12 cellular contexts compared by ENCODE assay signal in genomic region chr16:66070140-66070887, GRCh38.
DNase-seq lines count a peak whose midpoint lies in the region; TF ChIP-seq lines count a peak whose summit lies in the region.
"Had no signal": no experiment of that assay in that cellular context is flagged by ENCODE, and none has a peak within 500 bp of the region (broad histone marks: within the 10 kb centered on the region; RNA-seq: fewer than 3 reads in every experiment).

No MANE protein-coding gene starts in this region.

- H3K9me3 ChIP-seq in cardiac muscle cell (ENCODE audit: low read depth) (no peaks in the 10 kb centered on the region), trophoblast cell (ENCODE audit: insufficient read depth, low read depth, low read length) (no peaks in the 10 kb centered on the region), esophagus squamous epithelium (no peaks in the 10 kb centered on the region)
- H3K9me3 ChIP-seq in CD4-positive, alpha-beta memory T cell (ENCODE audit: control insufficient read depth in 1 of 2, low read length in 2 of 2) = no peaks in the 10 kb centered on the region

- H3K36me3 ChIP-seq in cardiac muscle cell (no peaks in the 10 kb centered on the region), trophoblast cell (ENCODE audit: control insufficient read depth in 1 of 2, insufficient read depth in 2 of 2, low read length in 2 of 2) (no peaks in the 10 kb centered on the region), esophagus squamous epithelium (no peaks in the 10 kb centered on the region)
- H3K36me3 ChIP-seq in CD4-positive, alpha-beta memory T cell (ENCODE audit: insufficient read depth, low read length) = no peaks in the 10 kb centered on the region
- H3K36me3 ChIP-seq: spleen had no signal

- H3K4me1 Mint-ChIP-seq in CD4-positive, alpha-beta memory T cell = no peaks in the 10 kb centered on the region
- H3K4me1 Mint-ChIP-seq: stimulated activated naive B cell treated with anti-CD40 and anti-IgM and Interleukin-4, amounts not matched to agents 10 μg/mL and 1 μg/mL and 100 μg/mL, for 72 hours had no signal

- H3K18ac ChIP-seq in trophoblast cell (ENCODE audit: low read length) = no peak overlapping the region

- DNase-seq in Ammon's horn (ENCODE audit: low spot score) (peak; percentile 69), NCI-H524 (lab: John Stamatoyannopoulos, UW) (peak; percentile 93 to 98), cardiac muscle cell (ENCODE audit: low read depth in 1 of 2, low spot score in 1 of 2) (peak; percentile 77 to 97), trophoblast cell (no peak), GDM1 (lab: John Stamatoyannopoulos, UW) (no peak), esophagus squamous epithelium (lab: John Stamatoyannopoulos, UW) (no peak)
- DNase-seq in stimulated activated CD4-positive, alpha-beta T cell treated with anti-CD3 and anti-CD28 coated beads, Interleukin-2, amount 100 ng/mL, for 48 hours = no peak
- no peak for DNase-seq in CD4-positive, alpha-beta memory T cell
- DNase-seq: CD4-positive, alpha-beta T cell; OCI-M1; spleen; stimulated activated naive B cell treated with anti-CD40 and anti-IgM and Interleukin-4, amounts not matched to agents 10 μg/mL and 1 μg/mL and 100 μg/mL, for 72 hours had no signal

- intact Hi-C loops in esophagus squamous epithelium (cut with DNase I) = no loop called here
- intact Hi-C loops in CD4-positive, alpha-beta memory T cell (cut with micrococcal nuclease) = no loop called here

- CTCF ChIA-PET in CD4-positive, alpha-beta memory T cell (lab: Charles Lee; ENCODE audit: partially characterized antibody) = no interaction called here

- no peaks in the 10 kb centered on the region for H3K9me3 Mint-ChIP-seq in CD4-positive, alpha-beta memory T cell
- H3K9me3 Mint-ChIP-seq: CD4-positive, alpha-beta T cell; stimulated activated naive B cell treated with anti-CD40 and anti-IgM and Interleukin-4, amounts not matched to agents 10 μg/mL and 1 μg/mL and 100 μg/mL, for 72 hours had no signal

- no peak overlapping the region for H2AK5ac ChIP-seq in trophoblast cell (ENCODE audit: low read length)

- H3K27me3 ChIP-seq in cardiac muscle cell (no peaks in the 10 kb centered on the region), trophoblast cell (ENCODE audit: insufficient read depth, low read length) (no peaks in the 10 kb centered on the region), esophagus squamous epithelium (no peaks in the 10 kb centered on the region)
- no peaks in the 10 kb centered on the region for H3K27me3 ChIP-seq in CD4-positive, alpha-beta memory T cell (ENCODE audit: insufficient read depth, low read length)

- no peak overlapping the region for H4K8ac ChIP-seq in trophoblast cell (ENCODE audit: low read depth, low read length)

- H3K27ac ChIP-seq in cardiac muscle cell (no peak overlapping the region), trophoblast cell (ENCODE audit: low read depth, low read length) (no peak overlapping the region), esophagus squamous epithelium (no peak overlapping the region)
- H3K27ac ChIP-seq in CD4-positive, alpha-beta memory T cell (ENCODE audit: low read depth, low read length) = no peak overlapping the region

- no peaks in the 10 kb centered on the region for H3K79me1 ChIP-seq in trophoblast cell (ENCODE audit: low read length)

- no peak overlapping the region for H4K12ac ChIP-seq in trophoblast cell (ENCODE audit: low read depth, low read length)

- no peak overlapping the region for H3K23ac ChIP-seq in trophoblast cell (ENCODE audit: low read length)

- no peak overlapping the region for H2BK12ac ChIP-seq in trophoblast cell (ENCODE audit: low read length)

- peaks cover 9% of the 10 kb centered on the region for H3K4me1 ChIP-seq in cardiac muscle cell (ENCODE audit: low read depth)
- H3K4me1 ChIP-seq in trophoblast cell (ENCODE audit: control insufficient read depth in 1 of 2, insufficient read depth in 2 of 2, low read length in 2 of 2) = no peaks in the 10 kb centered on the region
- H3K4me1 ChIP-seq in esophagus squamous epithelium = peaks cover 0 to 16% (median 8%) of the 10 kb centered on the region in 3 donors
- H3K4me1 ChIP-seq in CD4-positive, alpha-beta memory T cell (ENCODE audit: insufficient read depth, low read length) = no peaks in the 10 kb centered on the region

- H4K91ac ChIP-seq in trophoblast cell (ENCODE audit: low read depth, low read length) = no peak overlapping the region

- POLR2A ChIA-PET in CD4-positive, alpha-beta memory T cell (lab: Charles Lee; ENCODE audit: partially characterized antibody) = no interaction called here

- H3K4me3 ChIP-seq in cardiac muscle cell (no peak overlapping the region), trophoblast cell (ENCODE audit: low read depth, low read length) (no peak overlapping the region), esophagus squamous epithelium (no peak overlapping the region)
- no peak overlapping the region for H3K4me3 ChIP-seq in CD4-positive, alpha-beta memory T cell (ENCODE audit: low read length in 2 of 2)
- H3K4me3 ChIP-seq: spleen had no signal

- H2AFZ ChIP-seq in trophoblast cell (ENCODE audit: insufficient read depth, low read length, poor library complexity) = no peak overlapping the region

- H3K4me3 Mint-ChIP-seq in CD4-positive, alpha-beta memory T cell = no peak overlapping the region
- H3K4me3 Mint-ChIP-seq: CD4-positive, alpha-beta T cell; stimulated activated naive B cell treated with anti-CD40 and anti-IgM and Interleukin-4, amounts not matched to agents 10 μg/mL and 1 μg/mL and 100 μg/mL, for 72 hours had no signal

- TF ChIP-seq CTCF in cardiac muscle cell (IDR thresholded peaks at IDR 0.05; ENCODE audit: low read depth, low read length) = no peak
- no peak for TF ChIP-seq CTCF in esophagus squamous epithelium (IDR thresholded peaks at IDR 0.05)

- peak overlapping the region; percentile 70 for H3K9ac ChIP-seq in trophoblast cell (ENCODE audit: low read length)

- no peaks in the 10 kb centered on the region for H3K36me3 Mint-ChIP-seq in CD4-positive, alpha-beta memory T cell
- H3K36me3 Mint-ChIP-seq: stimulated activated naive B cell treated with anti-CD40 and anti-IgM and Interleukin-4, amounts not matched to agents 10 μg/mL and 1 μg/mL and 100 μg/mL, for 72 hours had no signal

- no peak for TF ChIP-seq POLR2A in esophagus squamous epithelium (IDR thresholded peaks at IDR 0.05)

- no peak overlapping the region for H3K4ac ChIP-seq in trophoblast cell (ENCODE audit: low read depth, low read length)

- H3K4me2 ChIP-seq in trophoblast cell (ENCODE audit: low read length) = no peak overlapping the region

- no peaks in the 10 kb centered on the region for H3K79me2 ChIP-seq in trophoblast cell (ENCODE audit: control insufficient read depth, insufficient read depth, low read length, poor library complexity)

- no peak overlapping the region for H2BK5ac ChIP-seq in trophoblast cell (ENCODE audit: low read depth, low read length, poor library complexity)

- no peak overlapping the region for H3K14ac ChIP-seq in trophoblast cell (ENCODE audit: low read length)

- no CpG with 5 or more reads among the region's 5 CpGs for WGBS in trophoblast cell (ENCODE audit: extremely low coverage, insufficient coverage, insufficient read length)
- WGBS in esophagus squamous epithelium, 2 donors = 57 to 75% methylated on average over 5 of the region's 5 CpGs

- peaks cover 3 to 10% of the 10 kb centered on the region in 2 donors for H3K27me3 Mint-ChIP-seq in CD4-positive, alpha-beta memory T cell

- H3K27ac Mint-ChIP-seq in CD4-positive, alpha-beta memory T cell = no peak overlapping the region
- H3K27ac Mint-ChIP-seq: CD4-positive, alpha-beta T cell; stimulated activated naive B cell treated with anti-CD40 and anti-IgM and Interleukin-4, amounts not matched to agents 10 μg/mL and 1 μg/mL and 100 μg/mL, for 72 hours had no signal

- H2BK120ac ChIP-seq in trophoblast cell (ENCODE audit: insufficient read depth, low read length, poor library complexity) = no peak overlapping the region

Comparison
In these comparisons a context has a peak if more than half of its experiments do, and no peak if none do; other contexts are left out.
1. DNase-seq: peak in Ammon's horn (single experiment), NCI-H524 (2 of 2) and cardiac muscle cell (2 of 2); none in trophoblast cell (0 of 2), stimulated activated CD4-positive, alpha-beta T cell treated with anti-CD3 and anti-CD28 coated beads, Interleukin-2, amount 100 ng/mL, for 48 hours (0 of 2), GDM1 (single experiment), esophagus squamous epithelium (single experiment) and CD4-positive, alpha-beta memory T cell (0 of 5).